In genomic region chr14:103100281-103101121, GRCh38 we compare ENCODE assay signal across 1 cellular context.
TF ChIP-seq lines count a peak whose summit lies in the region.

No MANE protein-coding gene starts in this region.

TF ChIP-seq in HepG2, 621 proteins besides CTCF, POLR2A, EP300 and RAD21 (continued from another document and continues in another):
- TF ChIP-seq CSRNP1 (CRISPR knock-in tag; IDR thresholded peaks at IDR 0.05) (no peak), SKI (IDR thresholded peaks at IDR 0.05; ENCODE audit: partially characterized antibody) (peak; percentile 71), BCLAF1 (IDR thresholded peaks at IDR 0.05) (no peak), KLF6 (CRISPR knock-in tag; IDR thresholded peaks at IDR 0.05) (peak; percentile 74), HNRNPL (IDR thresholded peaks at IDR 0.05; ENCODE audit: low read depth, low read length) (peak; percentile 93), ZSCAN5A (CRISPR knock-in tag; IDR thresholded peaks at IDR 0.05; ENCODE audit: borderline replicate concordance) (no peak; the same call in 1 of the 2 replicates), ZGPAT (CRISPR knock-in tag; IDR thresholded peaks at IDR 0.05) (peak; percentile 94), ZXDC (CRISPR knock-in tag; IDR thresholded peaks at IDR 0.05) (peak; percentile 79; the same call in 1 of the 2 replicates), TFAP4 (IDR thresholded peaks at IDR 0.05; ENCODE audit: borderline replicate concordance, low read depth) (peak; percentile 93), ZNF335 (CRISPR knock-in tag; IDR thresholded peaks at IDR 0.05) (peak; percentile 95), ZNF605 (CRISPR knock-in tag; IDR thresholded peaks at IDR 0.05) (peak; percentile 85; the same call in 1 of the 2 replicates), POLR2G (IDR thresholded peaks at IDR 0.05; ENCODE audit: low read depth, low read length) (peak; percentile 66), ZNF629 (CRISPR knock-in tag; conservative IDR thresholded peaks at IDR 0.05) (peak; percentile 64), ATF6 (CRISPR knock-in tag; conservative IDR thresholded peaks at IDR 0.05) (no peak), GABPA (IDR thresholded peaks at IDR 0.05; ENCODE audit: low read depth, low read length) (no peak), GABPA (CRISPR knock-in tag; IDR thresholded peaks at IDR 0.05; ENCODE audit: low read depth) (peak; percentile 73), ESRRA (CRISPR knock-in tag; IDR thresholded peaks at IDR 0.05; ENCODE audit: low read depth) (0 out of 2 replicates have a peak, but pooled peaks have one; percentile 51), EED (CRISPR knock-in tag; IDR thresholded peaks at IDR 0.05) (no peak), CREBL2 (CRISPR knock-in tag; IDR thresholded peaks at IDR 0.05; ENCODE audit: borderline replicate concordance) (no peak), ZNF292 (CRISPR knock-in tag; IDR thresholded peaks at IDR 0.05; ENCODE audit: borderline replicate concordance, low read depth) (peak; percentile 65; the same call in 1 of the 2 replicates), CBX1 (IDR thresholded peaks at IDR 0.05; ENCODE audit: low read depth) (no peak), ZBTB33 (CRISPR knock-in tag; IDR thresholded peaks at IDR 0.05) (peak; percentile 62), POLR2AphosphoS5 (IDR thresholded peaks at IDR 0.05; ENCODE audit: low read depth, low read length) (peak; percentile 80), GTF3A (CRISPR knock-in tag; conservative IDR thresholded peaks at IDR 0.05) (0 out of 2 replicates have a peak, but pooled peaks have one; percentile 59), HNRNPH1 (optimal IDR thresholded peaks at IDR 0.05; ENCODE audit: low read depth, low read length) (no peak), ZFP82 (CRISPR knock-in tag; IDR thresholded peaks at IDR 0.05; ENCODE audit: borderline replicate concordance) (no peak), KDM1A (CRISPR knock-in tag; IDR thresholded peaks at IDR 0.05) (peak; percentile 47; the same call in 1 of the 2 replicates), MXD1 (CRISPR knock-in tag; IDR thresholded peaks at IDR 0.05) (no peak; the same call in 1 of the 2 replicates), ZNF800 (CRISPR knock-in tag; IDR thresholded peaks at IDR 0.05) (peak; percentile 70; the same call in 1 of the 2 replicates), BRF2 (CRISPR knock-in tag; IDR thresholded peaks at IDR 0.05) (no peak; the same call in 1 of the 2 replicates), BCL3 (CRISPR knock-in tag; IDR thresholded peaks at IDR 0.05) (peak; percentile 79), SNRNP70 (IDR thresholded peaks at IDR 0.05; ENCODE audit: low read depth, low read length) (no peak), CHD4 (IDR thresholded peaks at IDR 0.05; ENCODE audit: borderline replicate concordance, low read length) (no peak), U2AF1 (optimal IDR thresholded peaks at IDR 0.05; ENCODE audit: low read depth, low read length) (no peak), ZNF264 (CRISPR knock-in tag; IDR thresholded peaks at IDR 0.05) (peak; percentile 94), ZNF564 (CRISPR knock-in tag; IDR thresholded peaks at IDR 0.05) (peak; percentile 36; the same call in 1 of the 2 replicates)
